ENCODE assay signal across 8 cellular contexts in genomic region chr6:12013368-12013617, GRCh38. TPM values are rescaled to one million over a fixed set of nuclear protein-coding genes. Genes with fewer than 3 reads are reported as not detected.
DNase-seq lines count a peak whose midpoint lies in the region; ATAC-seq and TF ChIP-seq lines count a peak whose summit lies in the region.

No MANE protein-coding gene starts in this region.

- H2BK15ac ChIP-seq in mesendoderm (replicated peaks; ENCODE audit: low read depth), result no peak overlapping the region

- no peak for TF ChIP-seq POLR2A in heart left ventricle (IDR thresholded peaks at IDR 0.05)
- no peak for TF ChIP-seq POLR2A in body of pancreas (IDR thresholded peaks at IDR 0.05)
- no peak for TF ChIP-seq POLR2A in uterus (IDR thresholded peaks at IDR 0.05)

- no peak for ATAC-seq in heart left ventricle
- no peak for ATAC-seq in left cardiac atrium
- no peak for ATAC-seq in body of pancreas

- H4K5ac ChIP-seq in mesendoderm (ENCODE audit: low read length), result no peak overlapping the region

- peaks cover 24% of the 10 kb centered on the region for H3K79me2 ChIP-seq in mesendoderm (ENCODE audit: control insufficient read depth, insufficient read depth, low read length)

- no peak overlapping the region for H2AK5ac ChIP-seq in mesendoderm (ENCODE audit: low read length)

- peaks cover 0 to 30% (median 16%) of the 10 kb centered on the region in 12 donors for H3K4me1 ChIP-seq in heart left ventricle
- H3K4me1 ChIP-seq in body of pancreas, result peaks cover 27% of the 10 kb centered on the region
- no peaks in the 10 kb centered on the region for H3K4me1 ChIP-seq in mesendoderm (ENCODE audit: control insufficient read depth, low read depth, low read length)
- H3K4me1 ChIP-seq in uterus, result no peaks in the 10 kb centered on the region

- H3K4me2 ChIP-seq in mesendoderm (ENCODE audit: low read length), result peak overlapping the region; percentile 98

- no peak overlapping the region for H3K4ac ChIP-seq in mesendoderm (ENCODE audit: low read depth, low read length)

- H3K79me1 ChIP-seq in mesendoderm (ENCODE audit: low read length), result peaks cover 11% of the 10 kb centered on the region

- H3K56ac ChIP-seq in mesendoderm (ENCODE audit: low read length), result peak overlapping the region; percentile 95

- H3K4me3 ChIP-seq in heart left ventricle, result peak overlapping the region; percentile 61 to 98 (median 76)
- peak overlapping the region in 1 of 2 donors; percentile 81 for H3K4me3 ChIP-seq in body of pancreas
- peak overlapping the region; percentile 83 for H3K4me3 ChIP-seq in mesendoderm (ENCODE audit: low read length)
- H3K4me3 ChIP-seq in uterus, result peak overlapping the region; percentile 80 to 87

- DNase-seq in heart left ventricle (no peak), left cardiac atrium (no peak), body of pancreas (no peak), mesendoderm (no peak), uterus (no peak), AG20443 (ENCODE audit: low spot score) (no peak), NCI-H1048 (lab: John Stamatoyannopoulos, UW) (no peak), NCI-H187 treated with DMSO at 0.1 percent for 48 hours (lab: John Stamatoyannopoulos, UW) (no peak)

- TF ChIP-seq CTCF in heart left ventricle (IDR thresholded peaks at IDR 0.05) (no peak), body of pancreas (IDR thresholded peaks at IDR 0.05) (peak in 1 of 7 experiments; percentile 11), uterus (IDR thresholded peaks at IDR 0.05) (no peak)

- no peak overlapping the region for H3K23ac ChIP-seq in mesendoderm (ENCODE audit: low read length)

- H3K27ac ChIP-seq in heart left ventricle (peak overlapping the region in 10 of 12 donors; percentile 75 to 100 (median 96)), body of pancreas (peak overlapping the region; percentile 14 to 99 (median 98)), mesendoderm (ENCODE audit: low read depth, low read length) (peak overlapping the region; percentile 80), uterus (peak overlapping the region; percentile 96 to 98)

- H3K36me3 ChIP-seq in heart left ventricle (peaks cover 0 to 27% (median 21%) of the 10 kb centered on the region in 9 donors), body of pancreas (replicated peaks in 1 of 2; ENCODE audit: insufficient read depth in 1 of 2, low read depth in 2 of 2) (peaks cover 0 to 2% of the 10 kb centered on the region in 2 donors), mesendoderm (ENCODE audit: control insufficient read depth, insufficient read depth, low read length) (peaks cover 5% of the 10 kb centered on the region), uterus (no peaks in the 10 kb centered on the region)

- intact Hi-C loops in heart left ventricle (cut with DNase I), result loop anchor here in 3 of 10 donors (5.0 to 10.0 kb wide), 3 partner anchors 308 to 358 kb away; no protein-coding TSS in a partner anchor
- intact Hi-C loops in left cardiac atrium (cut with DNase I), result no loop called here
- intact Hi-C loops in body of pancreas (cut with DNase I), result no loop called here
- intact Hi-C loops in uterus (cut with DNase I; ENCODE audit: low total_unique reads), result no loop called here

- no peak overlapping the region for H2BK5ac ChIP-seq in mesendoderm (ENCODE audit: low read length)

- WGBS in heart left ventricle, 4 donors, result 2 to 4% (median 3%) methylated on average over 8 of the region's 8 CpGs
- 2 to 3% methylated on average over 8 of the region's 8 CpGs for WGBS in body of pancreas, 2 donors
- no CpG with 5 or more reads among the region's 8 CpGs for WGBS in mesendoderm (ENCODE audit: extremely low coverage, insufficient coverage, low lambda C conversion rate)

- H3K9ac ChIP-seq in mesendoderm (ENCODE audit: low read length), result peak overlapping the region; percentile 88

- H3K27me3 ChIP-seq in heart left ventricle, result no peaks in the 10 kb centered on the region
- H3K27me3 ChIP-seq in body of pancreas, result no peaks in the 10 kb centered on the region
- no peaks in the 10 kb centered on the region for H3K27me3 ChIP-seq in mesendoderm (ENCODE audit: insufficient read depth, low read length, poor library complexity)
- H3K27me3 ChIP-seq in uterus, result no peaks in the 10 kb centered on the region

- no peak overlapping the region for H4K8ac ChIP-seq in mesendoderm (ENCODE audit: low read depth, low read length)

- no peak overlapping the region for H3K18ac ChIP-seq in mesendoderm (ENCODE audit: low read length)

- H2BK120ac ChIP-seq in mesendoderm (ENCODE audit: low read depth, low read length), result no peak overlapping the region

- H3K9me3 ChIP-seq in heart left ventricle (peaks cover 0 to 7% (median 0%) of the 10 kb centered on the region in 12 donors), body of pancreas (no peaks in the 10 kb centered on the region), uterus (no peaks in the 10 kb centered on the region)

RNA-seq across cellular contexts. Expression of gene HIVEP1, which starts 1.2 kb away (rescaled TPM):
- total RNA-seq in heart left ventricle, result 10 to 100 TPM in 8 of 9 donors, 1 to 10 TPM in 1; 10.0 to 22.8 (median 13.7) TPM
- polyA plus RNA-seq in heart left ventricle, result 1 to 10 TPM; 3.5 to 5.5 TPM
- total RNA-seq in left cardiac atrium, result 10 to 100 TPM; 14.3 to 18.0 TPM
- 10 to 100 TPM; 12.5 to 15.2 TPM for total RNA-seq in body of pancreas
- polyA plus RNA-seq in mesendoderm (2013, experiment 1 of 2), result 7.4 TPM
- polyA plus RNA-seq in mesendoderm (2013, experiment 2 of 2), result 7.5 TPM
- 10 to 100 TPM in 3 of 4 donors, 1 to 10 TPM in 1; 8.5 to 38.1 (median 22.0) TPM for total RNA-seq in uterus
